Comparison of ENCODE assay signal across 14 cellular contexts in genomic region chr6:66897576-66897975, GRCh38.
DNase-seq lines count a peak whose midpoint lies in the region; ATAC-seq, FAIRE-seq and TF ChIP-seq lines count a peak whose summit lies in the region.
"Had no signal": no experiment of that assay in that cellular context is flagged by ENCODE, and none has a peak within 500 bp of the region (broad histone marks: within the 10 kb centered on the region; RNA-seq: fewer than 3 reads in every experiment).

No MANE protein-coding gene starts in this region.

- H3K27ac ChIP-seq in IMR-90 (ENCODE audit: insufficient read depth, low read length): no peak overlapping the region
- no peak overlapping the region for H3K27ac ChIP-seq in SJCRH30
- no peak overlapping the region for H3K27ac ChIP-seq in esophagus muscularis mucosa (replicated peaks in 1 of 4)
- H3K27ac ChIP-seq: hepatocyte had no signal

- intact Hi-C loops in IMR-90 (cut with micrococcal nuclease): no loop called here
- intact Hi-C loops in esophagus muscularis mucosa (cut with DNase I): no loop called here

- no peaks in the 10 kb centered on the region for H3K4me1 ChIP-seq in IMR-90 (ENCODE audit: control insufficient read depth, insufficient read depth, low read length)
- H3K4me1 ChIP-seq in SJCRH30: no peaks in the 10 kb centered on the region
- H3K4me1 ChIP-seq in esophagus muscularis mucosa: no peaks in the 10 kb centered on the region
- H3K4me1 ChIP-seq: Caco-2 had no signal

- no peak overlapping the region for H2AK5ac ChIP-seq in IMR-90 (ENCODE audit: low read depth, low read length)

- no peak overlapping the region for H2BK15ac ChIP-seq in IMR-90 (ENCODE audit: low read depth, low read length)

- in situ Hi-C loops in IMR-90 (cut with MboI; ENCODE audit: low sequenced_read_pairs): no loop called here

- no peak overlapping the region for H3K14ac ChIP-seq in IMR-90 (replicated peaks; ENCODE audit: low read depth, low read length)

- no peak overlapping the region for H2BK120ac ChIP-seq in IMR-90 (ENCODE audit: low read depth, low read length)

- no peak overlapping the region for H4K91ac ChIP-seq in IMR-90 (ENCODE audit: insufficient read depth, low read depth, low read length)

- TF ChIP-seq RAD21 in IMR-90 (IDR thresholded peaks at IDR 0.05; ENCODE audit: low read length): no peak

- H4K5ac ChIP-seq in IMR-90 (ENCODE audit: low read depth, low read length): no peak overlapping the region

- H3K27ac Mint-ChIP-seq in stimulated activated memory B cell treated with anti-CD40 and anti-IgM and Interleukin-4, amounts not matched to agents 10 μg/mL and 1 μg/mL and 100 μg/mL, for 72 hours: no peak overlapping the region
- no peak overlapping the region for H3K27ac Mint-ChIP-seq in stimulated activated effector memory CD8-positive, alpha-beta T cell treated with anti-CD3 and anti-CD28 coated beads, Interleukin-12 subunit alpha, Interleukin-12 subunit beta, amount 100 ng/mL, for 72 hours
- H3K27ac Mint-ChIP-seq: dendritic cell treated with granulocyte-macrophage colony-stimulating factor and Interleukin-4, amounts not matched to agents 40 ng/mL and 50 ng/mL, for 4 days had no signal

- H3K36me3 ChIP-seq in IMR-90 (ENCODE audit: control insufficient read depth, insufficient read depth, low read length): no peaks in the 10 kb centered on the region
- H3K36me3 ChIP-seq in SJCRH30: no peaks in the 10 kb centered on the region
- no peaks in the 10 kb centered on the region for H3K36me3 ChIP-seq in esophagus muscularis mucosa

- POLR2A ChIA-PET in IMR-90 (lab: Charles Lee; ENCODE audit: unreplicated experiment): no interaction called here

- no peak overlapping the region for H2BK20ac ChIP-seq in IMR-90 (ENCODE audit: low read depth, low read length)

- H3K4me3 ChIP-seq in IMR-90 (ENCODE audit: insufficient read depth, low read depth, low read length): no peak overlapping the region
- no peak overlapping the region for H3K4me3 ChIP-seq in SJCRH30
- no peak overlapping the region for H3K4me3 ChIP-seq in esophagus muscularis mucosa
- H3K4me3 ChIP-seq: hepatocyte, K562 had no signal

- no peak overlapping the region for H3K9ac ChIP-seq in IMR-90 (ENCODE audit: low read depth, low read length)

- no peak overlapping the region for H2AK9ac ChIP-seq in IMR-90 (replicated peaks; ENCODE audit: low read depth, low read length, poor library complexity)

- dilution Hi-C loops in IMR-90 (cut with HindIII; ENCODE audit: low sequenced_read_pairs, unreplicated experiment): no loop called here

- TF ChIP-seq CTCF in IMR-90 (conservative IDR thresholded peaks at IDR 0.05; ENCODE audit: low read depth, low read length) (no peak), esophagus muscularis mucosa (IDR thresholded peaks at IDR 0.05) (no peak)

- H3K9me1 ChIP-seq in IMR-90 (ENCODE audit: insufficient read depth, low read length): no peaks in the 10 kb centered on the region

- H3K4me3 Mint-ChIP-seq in stimulated activated memory B cell treated with anti-CD40 and anti-IgM and Interleukin-4, amounts not matched to agents 10 μg/mL and 1 μg/mL and 100 μg/mL, for 72 hours: no peak overlapping the region
- no peak overlapping the region for H3K4me3 Mint-ChIP-seq in stimulated activated effector memory CD8-positive, alpha-beta T cell treated with anti-CD3 and anti-CD28 coated beads, Interleukin-12 subunit alpha, Interleukin-12 subunit beta, amount 100 ng/mL, for 72 hours
- H3K4me3 Mint-ChIP-seq: dendritic cell treated with granulocyte-macrophage colony-stimulating factor and Interleukin-4, amounts not matched to agents 40 ng/mL and 50 ng/mL, for 4 days had no signal

- no peak overlapping the region for H3K23ac ChIP-seq in IMR-90 (ENCODE audit: low read depth, low read length)

- no peaks in the 10 kb centered on the region for H4K20me1 ChIP-seq in IMR-90 (ENCODE audit: insufficient read depth, low read length)

- no peak overlapping the region for H2AFZ ChIP-seq in IMR-90 (replicated peaks; ENCODE audit: low read length, poor library complexity)
- H2AFZ ChIP-seq: hepatocyte had no signal

- H3K36me3 Mint-ChIP-seq in stimulated activated memory B cell treated with anti-CD40 and anti-IgM and Interleukin-4, amounts not matched to agents 10 μg/mL and 1 μg/mL and 100 μg/mL, for 72 hours: no peaks in the 10 kb centered on the region
- H3K36me3 Mint-ChIP-seq in stimulated activated effector memory CD8-positive, alpha-beta T cell treated with anti-CD3 and anti-CD28 coated beads, Interleukin-12 subunit alpha, Interleukin-12 subunit beta, amount 100 ng/mL, for 72 hours: no peaks in the 10 kb centered on the region

- no peak overlapping the region for H3K4me2 ChIP-seq in IMR-90 (ENCODE audit: low read depth, low read length)
- H3K4me2 ChIP-seq: hepatocyte had no signal

- no peak overlapping the region for H3K56ac ChIP-seq in IMR-90 (ENCODE audit: extremely low read depth, insufficient read depth, low read length)

- no peak overlapping the region for H2BK5ac ChIP-seq in IMR-90 (ENCODE audit: low read depth, low read length, poor library complexity, severe bottlenecking)

- no peaks in the 10 kb centered on the region for H3K79me1 ChIP-seq in IMR-90 (ENCODE audit: low read depth in 1 of 2, low read length in 2 of 2)

- no CpG with 5 or more reads among the region's 2 CpGs for WGBS in IMR-90 (ENCODE audit: extremely low coverage in 2 of 2, insufficient read length in 1 of 2), 2 experiments
- 83% methylated on average over 2 of the region's 2 CpGs for WGBS in esophagus muscularis mucosa

- H3K9me3 ChIP-seq in IMR-90 (ENCODE audit: control insufficient read depth, insufficient read depth, low read length): peaks cover 7% of the 10 kb centered on the region; the same call in 1 of the 2 replicates
- no peaks in the 10 kb centered on the region for H3K9me3 ChIP-seq in SJCRH30 (replicated peaks)
- H3K9me3 ChIP-seq in esophagus muscularis mucosa: no peaks in the 10 kb centered on the region
- H3K9me3 ChIP-seq: Caco-2 had no signal

- TF ChIP-seq EP300 in esophagus muscularis mucosa (IDR thresholded peaks at IDR 0.05): no peak

- no TSS peak for BruUV-seq in IMR-90 (replicated peaks; lab: Mats Ljungman, UMichigan)

- no peaks in the 10 kb centered on the region for H3K4me1 Mint-ChIP-seq in stimulated activated memory B cell treated with anti-CD40 and anti-IgM and Interleukin-4, amounts not matched to agents 10 μg/mL and 1 μg/mL and 100 μg/mL, for 72 hours
- no peaks in the 10 kb centered on the region for H3K4me1 Mint-ChIP-seq in stimulated activated effector memory CD8-positive, alpha-beta T cell treated with anti-CD3 and anti-CD28 coated beads, Interleukin-12 subunit alpha, Interleukin-12 subunit beta, amount 100 ng/mL, for 72 hours

- TF ChIP-seq POLR2A in IMR-90 (IDR thresholded peaks at IDR 0.05; ENCODE audit: low read depth, low read length) (no peak), esophagus muscularis mucosa (IDR thresholded peaks at IDR 0.05; ENCODE audit: low read depth) (no peak), H54 (IDR thresholded peaks at IDR 0.05; ENCODE audit: low read depth, low read length) (no peak)

- H3K18ac ChIP-seq in IMR-90 (ENCODE audit: low read depth, low read length): no peak overlapping the region

- H3K27me3 Mint-ChIP-seq in stimulated activated memory B cell treated with anti-CD40 and anti-IgM and Interleukin-4, amounts not matched to agents 10 μg/mL and 1 μg/mL and 100 μg/mL, for 72 hours: no peaks in the 10 kb centered on the region
- H3K27me3 Mint-ChIP-seq: dendritic cell treated with granulocyte-macrophage colony-stimulating factor and Interleukin-4, amounts not matched to agents 40 ng/mL and 50 ng/mL, for 4 days had no signal

- no peak for ATAC-seq in IMR-90 (ENCODE audit: low read depth)
- no peak for ATAC-seq in stimulated activated memory B cell treated with anti-CD40 and anti-IgM and Interleukin-4, amounts not matched to agents 10 μg/mL and 1 μg/mL and 100 μg/mL, for 72 hours
- ATAC-seq in stimulated activated effector memory CD8-positive, alpha-beta T cell treated with anti-CD3 and anti-CD28 coated beads, Interleukin-12 subunit alpha, Interleukin-12 subunit beta, amount 100 ng/mL, for 72 hours: no peak
- ATAC-seq: K562 had no signal

- CTCF ChIA-PET in IMR-90 (lab: Yijun Ruan, JAX): no interaction called here

- DNase-seq in COLO668 (lab: John Stamatoyannopoulos, UW; ENCODE audit: unreplicated experiment) (peak; percentile 2), IMR-90 (peak; percentile 1), SJCRH30 (peak; percentile 9 to 15), glomerular visceral epithelial cell (ENCODE audit: extremely low spot score) (peak; percentile 45), esophagus muscularis mucosa (ENCODE audit: extremely low spot score) (no peak), H54 (ENCODE audit: insufficient read length, low spot score) (no peak)
- no peak for DNase-seq in stimulated activated effector memory CD8-positive, alpha-beta T cell treated with anti-CD3 and anti-CD28 coated beads, Interleukin-12 subunit alpha, Interleukin-12 subunit beta, amount 100 ng/mL, for 72 hours (ENCODE audit: low spot score in 2 of 2)
- DNase-seq: activated CD4-positive, alpha-beta T cell treated with anti-CD3 and anti-CD28 coated beads for 4 hours; activated naive CD4-positive, alpha-beta T cell had no signal

- no peaks in the 10 kb centered on the region for H3K27me3 ChIP-seq in IMR-90 (ENCODE audit: control insufficient read depth, insufficient read depth, low read length)
- H3K27me3 ChIP-seq in SJCRH30: no peaks in the 10 kb centered on the region
- no peaks in the 10 kb centered on the region for H3K27me3 ChIP-seq in esophagus muscularis mucosa
- H3K27me3 ChIP-seq: hepatocyte had no signal

- peaks cover 14% of the 10 kb centered on the region for H3K9me3 Mint-ChIP-seq in stimulated activated memory B cell treated with anti-CD40 and anti-IgM and Interleukin-4, amounts not matched to agents 10 μg/mL and 1 μg/mL and 100 μg/mL, for 72 hours
- peaks cover 31% of the 10 kb centered on the region for H3K9me3 Mint-ChIP-seq in stimulated activated effector memory CD8-positive, alpha-beta T cell treated with anti-CD3 and anti-CD28 coated beads, Interleukin-12 subunit alpha, Interleukin-12 subunit beta, amount 100 ng/mL, for 72 hours

- no peak for FAIRE-seq in H54 (lab: Jason Lieb, UNC)
- FAIRE-seq: K562 had no signal

- H4K8ac ChIP-seq in IMR-90 (ENCODE audit: low read depth in 2 of 2, low read length in 2 of 2): no peak overlapping the region

- no peak overlapping the region for H3K4ac ChIP-seq in IMR-90 (ENCODE audit: low read depth, low read length)

TF ChIP-seq in IMR-90, 13 proteins besides CTCF, POLR2A, EP300 and RAD21 (continues in another document):
- TF ChIP-seq NFE2L2 (IDR thresholded peaks at IDR 0.05; ENCODE audit: low read depth, low read length) (no peak), USF2 (IDR thresholded peaks at IDR 0.05; ENCODE audit: low read depth, low read length) (no peak), FOS (IDR thresholded peaks at IDR 0.05; ENCODE audit: low read depth, low read length) (no peak)

Comparison
In these comparisons a context has a peak if more than half of its experiments do, and no peak if none do; other contexts are left out.
1. DNase-seq: peak in COLO668 (single experiment), IMR-90 (single experiment), SJCRH30 (2 of 2) and glomerular visceral epithelial cell (single experiment); none in esophagus muscularis mucosa (single experiment), H54 (single experiment) and stimulated activated effector memory CD8-positive, alpha-beta T cell treated with anti-CD3 and anti-CD28 coated beads, Interleukin-12 subunit alpha, Interleukin-12 subunit beta, amount 100 ng/mL, for 72 hours (0 of 2).